Comparison of ENCODE assay signal across 1 cellular context in genomic region chr11:119592642-119593041, GRCh38.
TF ChIP-seq lines count a peak whose summit lies in the region.

No MANE protein-coding gene starts in this region.

TF ChIP-seq in GM23338, 12 proteins besides CTCF, POLR2A, EP300 and RAD21 (continued from another document):
- TF ChIP-seq ZNF462 (CRISPR knock-in tag; IDR thresholded peaks at IDR 0.05) = no peak
- TF ChIP-seq STAT1 (IDR thresholded peaks at IDR 0.05; ENCODE audit: unreplicated experiment) = no peak
- TF ChIP-seq JUNB (IDR thresholded peaks at IDR 0.05; ENCODE audit: unreplicated experiment) = no peak
- TF ChIP-seq NANOG (IDR thresholded peaks at IDR 0.05; ENCODE audit: borderline replicate concordance) = no peak
- no peak for TF ChIP-seq CREB1 (CRISPR knock-in tag; IDR thresholded peaks at IDR 0.05; ENCODE audit: low read depth)
- no peak for TF ChIP-seq ETS1 (IDR thresholded peaks at IDR 0.05)
- no peak for TF ChIP-seq POLR2AphosphoS5 (IDR thresholded peaks at IDR 0.05; ENCODE audit: low read depth)
- TF ChIP-seq ZNF331 (CRISPR knock-in tag; IDR thresholded peaks at IDR 0.05; ENCODE audit: low read depth) = no peak
- TF ChIP-seq EZH2 (IDR thresholded peaks at IDR 0.05; ENCODE audit: low read depth, unreplicated experiment) = no peak
- no peak for TF ChIP-seq EZH2phosphoT487 (IDR thresholded peaks at IDR 0.05; ENCODE audit: unreplicated experiment)
